Comparison of ENCODE assay signal across 27 cellular contexts in the genomic region with DNA sequence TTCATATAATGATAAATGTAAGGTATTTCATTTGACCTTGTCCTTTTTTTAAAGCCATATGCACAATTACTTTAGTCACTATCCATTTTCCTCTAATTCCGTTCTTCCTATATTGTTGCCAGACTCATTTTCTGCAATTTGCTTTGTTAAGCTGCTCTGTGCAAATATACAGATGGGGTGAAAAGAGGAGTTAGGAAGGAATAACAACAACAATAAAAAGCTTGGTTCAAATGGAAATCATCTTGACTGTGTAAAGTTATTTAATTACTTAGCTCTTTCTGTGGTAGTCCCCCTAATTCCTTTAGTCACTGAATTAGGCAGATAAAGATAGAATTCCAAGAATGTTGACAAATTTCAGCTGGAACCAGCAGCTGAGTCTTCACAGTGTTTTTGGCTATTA.
DNase-seq lines count a peak whose midpoint lies in the region; ATAC-seq and TF ChIP-seq lines count a peak whose summit lies in the region.
"Had no signal": no experiment of that assay in that cellular context is flagged by ENCODE, and none has a peak within 500 bp of the region (broad histone marks: within the 10 kb centered on the region; RNA-seq: fewer than 3 reads in every experiment).

No MANE protein-coding gene starts in this region.

- ATAC-seq in psoas muscle = no peak
- ATAC-seq: GM12878, K562 had no signal

- H3K4me1 ChIP-seq in left ventricle myocardium inferior (peaks cover 23% of the 10 kb centered on the region), right atrium auricular region (peaks cover 0 to 9% of the 10 kb centered on the region in 2 donors), SJCRH30 (peaks cover 10% of the 10 kb centered on the region; the same call in 1 of the 2 replicates), mesodermal cell (ENCODE audit: control insufficient read depth, insufficient read depth, low read length, poor library complexity, severe bottlenecking) (peaks cover 13% of the 10 kb centered on the region), thyroid gland (peaks cover 22 to 29% of the 10 kb centered on the region in 2 donors), psoas muscle (no peaks in the 10 kb centered on the region)

- no peak overlapping the region for H3K4me3 ChIP-seq in left ventricle myocardium inferior
- H3K4me3 ChIP-seq in right atrium auricular region = no peak overlapping the region
- no peak overlapping the region for H3K4me3 ChIP-seq in SJCRH30
- H3K4me3 ChIP-seq in mesodermal cell (ENCODE audit: extremely low read depth, insufficient read depth, low read length, poor library complexity, severe bottlenecking) = no peak overlapping the region
- H3K4me3 ChIP-seq in thyroid gland (replicated peaks in 1 of 3) = no peak overlapping the region
- no peak overlapping the region for H3K4me3 ChIP-seq in psoas muscle
- H3K4me3 ChIP-seq: BLaER1 treated with 17β-estradiol and CSF1 and Interleukin-3, amounts not matched to agents 10 nM and 100 nM; GM12878; HAP-1; K562; SK-N-MC had no signal

- no peak for TF ChIP-seq CTCF in left ventricle myocardium inferior (IDR thresholded peaks at IDR 0.05; ENCODE audit: borderline replicate concordance)
- no peak for TF ChIP-seq CTCF in right atrium auricular region (IDR thresholded peaks at IDR 0.05)
- TF ChIP-seq CTCF in thyroid gland (IDR thresholded peaks at IDR 0.05) = no peak
- TF ChIP-seq CTCF in psoas muscle (IDR thresholded peaks at IDR 0.05) = no peak

- no peaks in the 10 kb centered on the region for H3K36me3 ChIP-seq in left ventricle myocardium inferior
- no peaks in the 10 kb centered on the region for H3K36me3 ChIP-seq in right atrium auricular region
- H3K36me3 ChIP-seq in SJCRH30 = no peaks in the 10 kb centered on the region
- no peaks in the 10 kb centered on the region for H3K36me3 ChIP-seq in mesodermal cell (ENCODE audit: control insufficient read depth, insufficient read depth, low read length)
- H3K36me3 ChIP-seq in thyroid gland = no peaks in the 10 kb centered on the region
- no peaks in the 10 kb centered on the region for H3K36me3 ChIP-seq in psoas muscle (ENCODE audit: insufficient read depth in 1 of 2, low read depth in 1 of 2)
- H3K36me3 ChIP-seq: BLaER1 treated with 17β-estradiol and CSF1 and Interleukin-3, amounts not matched to agents 10 nM and 100 nM; HAP-1 had no signal

- no peaks in the 10 kb centered on the region for H3K9me3 ChIP-seq in left ventricle myocardium inferior (replicated peaks)
- H3K9me3 ChIP-seq in right atrium auricular region = no peaks in the 10 kb centered on the region
- no peaks in the 10 kb centered on the region for H3K9me3 ChIP-seq in SJCRH30 (replicated peaks)
- no peaks in the 10 kb centered on the region for H3K9me3 ChIP-seq in mesodermal cell (ENCODE audit: control insufficient read depth, low read length)
- H3K9me3 ChIP-seq in thyroid gland = no peaks in the 10 kb centered on the region
- H3K9me3 ChIP-seq in psoas muscle = no peaks in the 10 kb centered on the region
- H3K9me3 ChIP-seq: BLaER1 treated with 17β-estradiol and CSF1 and Interleukin-3, amounts not matched to agents 10 nM and 100 nM; HAP-1 had no signal

- no CpG with 5 or more reads among the region's 1 CpG for WGBS in mesodermal cell (ENCODE audit: insufficient coverage in 2 of 2), 2 experiments
- 68 to 71% methylated on average over 1 of the region's 1 CpG for WGBS in thyroid gland, 2 donors
- 26 to 41% (median 29%) methylated on average over 1 of the region's 1 CpG for WGBS in psoas muscle, 3 donors

- no peaks in the 10 kb centered on the region for H3K27me3 ChIP-seq in left ventricle myocardium inferior (ENCODE audit: low read depth)
- H3K27me3 ChIP-seq in right atrium auricular region = no peaks in the 10 kb centered on the region
- H3K27me3 ChIP-seq in SJCRH30 = no peaks in the 10 kb centered on the region
- no peaks in the 10 kb centered on the region for H3K27me3 ChIP-seq in thyroid gland
- no peaks in the 10 kb centered on the region for H3K27me3 ChIP-seq in psoas muscle (ENCODE audit: insufficient read depth in 3 of 3, low read length in 2 of 3)
- H3K27me3 ChIP-seq: BLaER1 treated with 17β-estradiol and CSF1 and Interleukin-3, amounts not matched to agents 10 nM and 100 nM had no signal

- H3K27ac ChIP-seq in left ventricle myocardium inferior (replicated peaks) (peak overlapping the region; percentile 50), right atrium auricular region (peak overlapping the region in 1 of 2 donors; percentile 32), SJCRH30 (peak overlapping the region; percentile 19; the same call in 1 of the 2 replicates), mesodermal cell (ENCODE audit: low read depth, low read length, severe bottlenecking) (peak overlapping the region; percentile 19), thyroid gland (peak overlapping the region; percentile 60 to 62 (median 62)), psoas muscle (no peak overlapping the region)
- H3K27ac ChIP-seq: BLaER1 treated with 17β-estradiol and CSF1 and Interleukin-3, amounts not matched to agents 10 nM and 100 nM; RWPE1; SK-N-MC had no signal

- no peak for TF ChIP-seq POLR2A in thyroid gland (IDR thresholded peaks at IDR 0.05)

- intact Hi-C loops in left ventricle myocardium inferior (cut with micrococcal nuclease) = no loop called here
- intact Hi-C loops in thyroid gland (cut with DNase I) = no loop called here
- intact Hi-C loops in psoas muscle (cut with DNase I) = no loop called here

- DNase-seq in left ventricle myocardium inferior (no peak), right atrium auricular region (ENCODE audit: low spot score) (no peak), SJCRH30 (no peak), thyroid gland (no peak), DMS114 treated with DMSO at 0.1 percent for 48 hours (lab: John Stamatoyannopoulos, UW; ENCODE audit: unreplicated experiment) (no peak), psoas muscle (no peak)
- DNase-seq in stimulated activated CD4-positive, alpha-beta T cell treated with anti-CD3 and anti-CD28 coated beads, Interleukin-1b, Interleukin-23, amount 100 ng/mL, for 48 hours = no peak
- DNase-seq: CD4-positive, alpha-beta T cell; DMS79; EL; GDM1; GOT3; HFFc6; Kasumi-1; NCI-H1092 treated with DMSO at 0.1 percent for 48 hours; NCI-H1436; NCI-H187; NCI-H446; NCI-H524 treated with DMSO at 0.1 percent for 48 hours; SHP77 had no signal
